Comparison of ENCODE assay signal across 13 cellular contexts in genomic region chr14:69586420-69586819, GRCh38. TPM values are rescaled to one million over a fixed set of nuclear protein-coding genes. Genes with fewer than 3 reads are reported as not detected.
"Had no signal": no experiment of that assay in that cellular context is flagged by ENCODE, and none has a peak within 500 bp of the region (broad histone marks: within the 10 kb centered on the region; RNA-seq: fewer than 3 reads in every experiment).

No MANE protein-coding gene starts in this region.

- DNase-seq: activated CD4-positive, alpha-beta T cell treated with anti-CD3 and anti-CD28 coated beads, Interleukin-2, amount 50 U/mL, for 4 hours; activated gamma-delta T cell treated with Interleukin-2 at 50 U/mL for 16 hours; effector memory CD8-positive, alpha-beta T cell; left cardiac atrium; stimulated activated CD4-positive, alpha-beta T cell treated with anti-CD3 and anti-CD28 coated beads, Interleukin-2, amount 100 ng/mL, for 24 hours; stimulated activated naive CD8-positive, alpha-beta T cell treated with anti-CD3 and anti-CD28 coated beads, Interleukin-15, amount 100 ng/mL, for 72 hours; T-helper 17 cell had no signal

- ATAC-seq: activated naive CD4-positive, alpha-beta T cell treated with anti-CD3 and anti-CD28 coated beads, Interleukin-2, amount 50 U/mL, for 72 hours; effector memory CD8-positive, alpha-beta T cell; left cardiac atrium; stimulated activated naive CD8-positive, alpha-beta T cell treated with anti-CD3 and anti-CD28 coated beads, Interleukin-15, amount 100 ng/mL, for 72 hours; T-helper 17 cell had no signal

RNA-seq across cellular contexts. Expression of gene CCDC177, which starts 11.7 kb away (rescaled TPM):
- total RNA-seq: activated naive CD4-positive, alpha-beta T cell treated with anti-CD3 and anti-CD28 coated beads, Interleukin-2, amount 50 U/mL, for 72 hours; bronchial epithelial cell; chondrocyte; left cardiac atrium; lung; natural killer cell treated with Interleukin-12 subunit alpha and Interleukin-12 subunit beta and Interleukin-15 and Interleukin-18, amount 100 ng/mL, for 72 hours; renal cortical epithelial cell; T-helper 17 cell had no signal
